ENCODE assay signal across 13 cellular contexts in the genomic region with DNA sequence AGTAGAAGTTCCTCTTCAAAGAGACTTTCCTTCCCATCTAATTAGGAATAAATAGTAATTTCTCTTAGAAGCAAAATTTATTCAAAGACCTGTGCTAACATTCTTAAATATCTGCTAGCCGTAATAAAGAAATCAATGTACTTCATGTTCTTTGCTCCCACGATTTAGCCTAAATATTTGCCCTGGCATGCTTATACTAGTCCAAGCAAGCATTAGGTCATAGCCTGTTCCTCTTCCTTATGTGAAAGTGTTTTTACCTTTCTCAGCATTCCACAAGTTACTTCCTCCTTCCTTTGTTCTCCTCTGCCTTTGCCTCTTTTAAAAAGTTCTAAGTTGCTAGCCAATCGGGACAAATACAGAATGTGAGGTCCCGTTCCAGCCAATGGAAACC. TPM values are rescaled to one million over a fixed set of nuclear protein-coding genes. Genes with fewer than 3 reads are reported as not detected.
A peak's percentile ranks its signal among the peaks of the same experiment; 100 is the strongest.
DNase-seq lines count a peak whose midpoint lies in the region; ATAC-seq, FAIRE-seq and TF ChIP-seq lines count a peak whose summit lies in the region.
"Not testable (repeated sequence)": the region's sequence is repeated elsewhere in the genome, so short reads cannot be mapped to it uniquely, and the experiment has no call there.
"Had no signal": no experiment of that assay in that cellular context is flagged by ENCODE, and none has a peak within 500 bp of the region (broad histone marks: within the 10 kb centered on the region; RNA-seq: fewer than 3 reads in every experiment).

No MANE protein-coding gene starts in this region.

- in situ Hi-C loops in KBM-7 (cut with MboI; ENCODE audit: low pct_unique_long_range_greater_than_20kb, low sequenced_read_pairs): not testable (repeated sequence)

- ATAC-seq in body of pancreas: peak; percentile 33
- peak in 3 of 4 donors; percentile 35 to 53 (median 48) for ATAC-seq in pancreas

- not testable (repeated sequence) for TF ChIP-seq POLR2A in body of pancreas (IDR thresholded peaks at IDR 0.05); esophagus squamous epithelium (IDR thresholded peaks at IDR 0.05)

- intact Hi-C loops in body of pancreas (cut with DNase I); esophagus squamous epithelium (cut with DNase I); kidney (cut with DNase I); pancreas (cut with DNase I): not testable (repeated sequence)

- H3K9me3 ChIP-seq in body of pancreas; esophagus squamous epithelium; kidney (ENCODE audit: control insufficient read depth in 1 of 2, low read length in 2 of 2); pancreas: not testable (repeated sequence)

- 19 to 25% methylated on average over 3 to 4 of the region's 4 CpGs for WGBS in body of pancreas, 2 donors
- WGBS in esophagus squamous epithelium, 2 donors: 51 to 54% methylated on average over 2 to 3 of the region's 4 CpGs
- WGBS in pancreas, 2 donors: 38 to 40% methylated on average over 4 of the region's 4 CpGs

- not testable (repeated sequence) for H3K4me3 ChIP-seq in body of pancreas; bronchial epithelial cell (ENCODE audit: low read depth, low read length); esophagus squamous epithelium; kidney (ENCODE audit: low read length in 2 of 2); pancreas

- not testable (repeated sequence) for H3K36me3 ChIP-seq in body of pancreas (replicated peaks in 1 of 2; ENCODE audit: insufficient read depth in 1 of 2, low read depth in 2 of 2); bronchial epithelial cell (ENCODE audit: control insufficient read depth, insufficient read depth, low read length); esophagus squamous epithelium; kidney (ENCODE audit: control insufficient read depth in 1 of 2, insufficient read depth in 2 of 2, low read length in 2 of 2); pancreas

- TF ChIP-seq CTCF in body of pancreas (IDR thresholded peaks at IDR 0.05); bronchial epithelial cell (IDR thresholded peaks at IDR 0.05; ENCODE audit: insufficient read depth, low read length, severe bottlenecking); esophagus squamous epithelium (IDR thresholded peaks at IDR 0.05); kidney (IDR thresholded peaks at IDR 0.05; ENCODE audit: borderline replicate concordance, extremely low read depth, insufficient read depth); pancreas (IDR thresholded peaks at IDR 0.05): not testable (repeated sequence)

- H3K27me3 ChIP-seq in body of pancreas; bronchial epithelial cell (ENCODE audit: control insufficient read depth, insufficient read depth, low read length); esophagus squamous epithelium; pancreas: not testable (repeated sequence)

- DNase-seq in KBM-7 (peak; percentile 19), bronchial epithelial cell (ENCODE audit: low read depth) (peak; percentile 69), renal cortical epithelial cell (ENCODE audit: low read depth) (peak; percentile 16)
- not testable (repeated sequence) for DNase-seq in body of pancreas; esophagus squamous epithelium (lab: John Stamatoyannopoulos, UW); kidney; pancreas

- H3K4me1 ChIP-seq in body of pancreas (peaks cover 13% of the 10 kb centered on the region), esophagus squamous epithelium (peaks cover 0 to 15% (median 0%) of the 10 kb centered on the region in 3 donors)
- not testable (repeated sequence) for H3K4me1 ChIP-seq in kidney (ENCODE audit: control insufficient read depth in 1 of 2, insufficient read depth in 1 of 2, low read depth in 1 of 2, low read length in 2 of 2); pancreas

- not testable (repeated sequence) for FAIRE-seq in bronchial epithelial cell (lab: Jason Lieb, UNC); pancreas (lab: Jason Lieb, UNC)
- FAIRE-seq in kidney (lab: Jason Lieb, UNC): peak; percentile 61

- not testable (repeated sequence) for H3K9ac ChIP-seq in kidney (ENCODE audit: low read length in 2 of 2)

- H3K27ac ChIP-seq in body of pancreas: peak overlapping the region in 2 of 4 donors; percentile 53 to 55
- H3K27ac ChIP-seq in esophagus squamous epithelium: peak overlapping the region in 3 of 4 donors; percentile 51 to 72 (median 58)
- H3K27ac ChIP-seq in kidney (ENCODE audit: low read depth in 2 of 2, low read length in 2 of 2): not testable (repeated sequence)
- H3K27ac ChIP-seq in pancreas: peak overlapping the region in 2 of 4 donors; percentile 2 to 24

RNA-seq across cellular contexts. Expression of a gene that starts 55.6 kb away (rescaled TPM):
- total RNA-seq in body of pancreas: not detected
- total RNA-seq in bronchial epithelial cell: not detected in 2 replicates
- total RNA-seq in esophagus squamous epithelium: not detected
- not detected for total RNA-seq in kidney
- not detected for polyA plus RNA-seq in kidney (ENCODE audit: insufficient read depth, low read depth, low replicate concordance)
- total RNA-seq in pancreas: not detected
- not detected for polyA plus RNA-seq in pancreas
- total RNA-seq in renal cortical epithelial cell: not detected in 2 replicates
- total RNA-seq: A673; Calu3; CD8-positive, alpha-beta T cell; GM23338; HT-29 had no signal
- polyA plus RNA-seq: AG04450, GM23338 had no signal
